In the genomic region with DNA sequence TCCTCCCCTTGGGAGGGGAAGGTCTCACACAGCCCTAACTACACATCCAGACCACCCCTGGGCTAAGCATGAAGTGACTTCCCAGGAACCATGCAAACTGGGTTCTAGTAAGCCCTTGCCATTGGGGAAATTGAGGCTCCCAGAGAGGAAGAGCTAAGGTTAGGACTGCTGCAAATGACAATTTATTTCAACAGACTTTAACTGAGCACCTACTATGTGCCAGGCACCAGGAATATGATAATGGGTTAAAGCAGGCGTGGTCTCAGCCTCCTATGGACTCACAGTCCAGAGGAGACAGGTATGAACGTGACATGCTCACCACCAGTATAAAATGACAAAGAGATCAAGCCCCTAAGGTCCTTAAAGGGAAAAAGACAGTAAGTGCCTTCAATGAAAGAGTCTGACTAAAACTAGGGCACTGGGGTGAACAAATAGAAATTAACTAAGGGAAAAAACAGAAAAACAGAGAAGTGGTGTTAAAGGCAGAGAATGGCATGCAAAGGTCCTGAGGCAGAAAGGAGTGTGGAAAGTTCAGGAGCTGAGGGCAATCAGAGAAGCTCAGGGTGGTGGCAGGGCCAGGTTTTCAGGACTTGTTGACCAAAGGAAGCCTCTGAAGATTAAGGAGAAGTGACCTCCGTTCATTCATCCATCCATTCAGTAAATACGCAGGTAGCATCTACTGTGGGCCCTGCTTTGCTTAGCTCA, we compare ENCODE assay signal across 30 cellular contexts.
"Had no signal": no experiment of that assay in that cellular context is flagged by ENCODE, and none has a peak within 500 bp of the region (broad histone marks: within the 10 kb centered on the region; RNA-seq: fewer than 3 reads in every experiment).

No MANE protein-coding gene starts in this region.

- H3K27me3 ChIP-seq: ascending aorta, cardiac muscle cell had no signal

- H3K27ac ChIP-seq: ascending aorta, cardiac muscle cell, VCaP had no signal

- H3K36me3 ChIP-seq: ascending aorta, cardiac muscle cell had no signal

- H3K9me3 ChIP-seq: ascending aorta had no signal

- DNase-seq: activated B cell treated with CpG ODN at 0.5 μM for 24 hours; activated CD4-positive, alpha-beta memory T cell treated with anti-CD3 and anti-CD28 coated beads, Interleukin-2, amount 10 ng/mL, durations not matched to agents 7 days and 5 days; activated CD4-positive, alpha-beta T cell treated with anti-CD3 and anti-CD28 coated beads for 4 hours; activated CD4-positive, alpha-beta T cell treated with anti-CD3 and anti-CD28 coated beads, Interleukin-2, amount 10 ng/mL, durations not matched to agents 24 days and 14 days; activated CD4-positive, alpha-beta T cell treated with anti-CD3 and anti-CD28 coated beads, Interleukin-2, amount 50 U/mL, for 1 hour; activated CD4-positive, alpha-beta T cell treated with anti-CD3 and anti-CD28 coated beads, Interleukin-2, amount 50 U/mL, for 4 hours; activated CD4-positive, CD25-positive, alpha-beta regulatory T cell treated with anti-CD3 and anti-CD28 coated beads, Interleukin-2, amount 50 U/mL, for 72 hours; activated CD8-positive, alpha-beta memory T cell treated with anti-CD3 and anti-CD28 coated beads for 24 hours; activated CD8-positive, alpha-beta memory T cell treated with anti-CD3 and anti-CD28 coated beads, Interleukin-2, amount 10 ng/mL, durations not matched to agents 7 days and 5 days; activated CD8-positive, alpha-beta memory T cell treated with anti-CD3 and anti-CD28 coated beads, Interleukin-2, amount 50 U/mL, for 48 hours; activated CD8-positive, alpha-beta T cell treated with anti-CD3 and anti-CD28 coated beads, Interleukin-2, amount 10 ng/mL, durations not matched to agents 7 days and 5 days; activated effector memory CD4-positive, alpha-beta T cell treated with Interleukin-2 at 50 U/mL for 16 hours; activated gamma-delta T cell; activated naive CD4-positive, alpha-beta T cell treated with anti-CD3 and anti-CD28 coated beads, Interleukin-2, amount 10 ng/mL, durations not matched to agents 7 days and 5 days; activated naive CD4-positive, alpha-beta T cell treated with Interleukin-2 at 50 U/mL for 16 hours; activated naive CD8-positive, alpha-beta T cell treated with anti-CD3 and anti-CD28 coated beads, Interleukin-2, amount 10 ng/mL, durations not matched to agents 7 days and 5 days; activated naive CD8-positive, alpha-beta T cell treated with anti-CD3 and anti-CD28 coated beads, Interleukin-2, amount 50 U/mL, for 24 hours; activated T-cell treated with anti-CD3 and anti-CD28 coated beads, Interleukin-2, amount 50 U/mL, for 24 hours; activated T-cell treated with anti-CD3 and anti-CD28 coated beads, Interleukin-2, amount 50 U/mL, for 48 hours; amygdala; anterior cingulate cortex; caudate nucleus; cerebellar nuclear complex; T-helper 1 cell; T-helper 2 cell; T-helper 9 cell had no signal

- FAIRE-seq: TTC549 had no signal

- H3K4me3 ChIP-seq: ascending aorta, cardiac muscle cell had no signal

- ATAC-seq: activated CD8-positive, alpha-beta memory T cell treated with anti-CD3 and anti-CD28 coated beads, Interleukin-2, amount 10 ng/mL, durations not matched to agents 7 days and 5 days; activated CD8-positive, alpha-beta T cell treated with anti-CD3 and anti-CD28 coated beads, Interleukin-2, amount 10 ng/mL, durations not matched to agents 7 days and 5 days; activated naive CD8-positive, alpha-beta T cell treated with anti-CD3 and anti-CD28 coated beads, Interleukin-2, amount 50 U/mL, for 24 hours had no signal
